ENCODE assay signal across 17 cellular contexts in the genomic region with DNA sequence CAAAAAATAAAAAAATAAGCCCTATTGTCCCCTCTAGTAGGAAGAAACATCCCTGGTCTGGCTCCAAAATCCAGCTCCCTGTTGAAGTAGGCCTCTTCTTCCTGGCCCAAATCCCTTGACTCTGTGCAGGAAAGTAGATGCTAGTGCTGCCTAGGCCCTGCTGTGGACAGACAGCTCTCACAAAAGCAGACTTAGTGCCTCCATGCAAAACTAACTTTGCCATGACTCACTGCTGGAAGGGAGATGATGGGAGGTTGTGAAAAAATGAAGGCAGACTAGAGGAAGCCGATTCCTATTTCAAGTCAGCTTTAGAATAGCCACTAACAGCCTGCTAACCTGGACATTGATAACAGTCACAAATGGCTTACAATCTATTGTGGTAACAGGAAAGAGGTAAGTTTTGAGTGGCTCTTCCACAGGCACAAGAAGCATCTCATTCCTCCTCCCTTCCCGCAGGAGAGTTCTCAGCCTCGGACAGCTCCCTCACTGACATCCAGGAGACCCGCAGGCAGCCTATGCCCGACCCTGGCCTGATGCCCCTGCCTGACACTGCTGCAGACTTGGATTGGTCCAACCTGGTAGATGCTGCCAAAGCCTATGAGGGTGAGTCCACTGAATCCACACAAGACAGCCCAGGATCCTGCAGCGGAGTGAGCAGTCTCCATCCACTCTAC.
DNase-seq lines count a peak whose midpoint lies in the region; ATAC-seq and TF ChIP-seq lines count a peak whose summit lies in the region.
"Had no signal": no experiment of that assay in that cellular context is flagged by ENCODE, and none has a peak within 500 bp of the region (broad histone marks: within the 10 kb centered on the region; RNA-seq: fewer than 3 reads in every experiment).

No MANE protein-coding gene starts in this region.

- H3K27me3 Mint-ChIP-seq in chondrocyte (ENCODE audit: low read depth), result no peaks in the 10 kb centered on the region
- H3K27me3 Mint-ChIP-seq: activated naive CD4-positive, alpha-beta T cell treated with anti-CD3 and anti-CD28 coated beads, Interleukin-2, amount 50 U/mL, for 24 hours; T-cell had no signal

- no peaks in the 10 kb centered on the region for H3K79me1 ChIP-seq in mesenchymal stem cell (replicated peaks; ENCODE audit: low read length, poor library complexity, severe bottlenecking)

- no peak overlapping the region for H4K91ac ChIP-seq in mesenchymal stem cell (ENCODE audit: low read length)

- no peak overlapping the region for H4K8ac ChIP-seq in mesenchymal stem cell (ENCODE audit: low read length)

- no peaks in the 10 kb centered on the region for H3K9me3 ChIP-seq in mesenchymal stem cell (ENCODE audit: control insufficient read depth, low read length)
- H3K9me3 ChIP-seq: Peyer's patch had no signal

- peaks cover 34 to 69% of the 10 kb centered on the region in 2 experiments for H3K36me3 ChIP-seq in mesenchymal stem cell (ENCODE audit: control insufficient read depth in 1 of 2, insufficient read depth in 2 of 2, low read depth in 1 of 2, low read length in 2 of 2)

- DNase-seq in AG08396 (ENCODE audit: low spot score) (peak; percentile 57), LHCN-M2 (ENCODE audit: low read depth) (peak; percentile 63), chondrocyte (ENCODE audit: low spot score) (no peak), mesenchymal stem cell (peak; percentile 41), cardiac septum (ENCODE audit: low spot score) (no peak)
- DNase-seq in activated naive CD4-positive, alpha-beta T cell (lab: John Stamatoyannopoulos, UW), result no peak
- DNase-seq: ACHN; activated CD8-positive, alpha-beta memory T cell treated with anti-CD3 and anti-CD28 coated beads, Interleukin-2, amount 50 U/mL, for 4 hours; cortex of kidney; left ventricle myocardium superior; natural killer cell; NCI-H187; Peyer's patch; T-cell had no signal

- H2AK5ac ChIP-seq in mesenchymal stem cell (ENCODE audit: low read length, severe bottlenecking), result no peak overlapping the region

- H3K4ac ChIP-seq in mesenchymal stem cell (ENCODE audit: low read depth in 1 of 2, low read length in 2 of 2), result no peak overlapping the region

- H2BK12ac ChIP-seq in mesenchymal stem cell (ENCODE audit: low read length in 2 of 2), result no peak overlapping the region

- H3K4me1 ChIP-seq in mesenchymal stem cell (ENCODE audit: control insufficient read depth, insufficient read depth, low read depth, low read length), result peaks cover 3% of the 10 kb centered on the region
- H3K4me1 ChIP-seq: Peyer's patch had no signal

- no peak for TF ChIP-seq CTCF in chondrocyte (IDR thresholded peaks at IDR 0.05)

- H3K27ac ChIP-seq in mesenchymal stem cell (ENCODE audit: low read length, poor library complexity, severe bottlenecking), result no peak overlapping the region
- H3K27ac ChIP-seq: Peyer's patch had no signal

- peaks cover 60% of the 10 kb centered on the region for H3K36me3 Mint-ChIP-seq in chondrocyte (ENCODE audit: low read depth)

- intact Hi-C loops in cardiac septum (cut with DNase I), result no loop called here

- peak overlapping the region; percentile 19 for H3K9ac ChIP-seq in mesenchymal stem cell (ENCODE audit: low read length)

- H3K18ac ChIP-seq in mesenchymal stem cell (ENCODE audit: low read depth in 1 of 2, low read length in 2 of 2), result no peak overlapping the region

- WGBS in mesenchymal stem cell, result 83% methylated on average over 5 of the region's 6 CpGs

- no peak overlapping the region for H2BK5ac ChIP-seq in mesenchymal stem cell (ENCODE audit: low read depth, low read length, poor library complexity, severe bottlenecking)

- no peaks in the 10 kb centered on the region for H3K27me3 ChIP-seq in mesenchymal stem cell (ENCODE audit: control insufficient read depth in 1 of 2, insufficient read depth in 1 of 2, low read length in 2 of 2)
- H3K27me3 ChIP-seq: Peyer's patch had no signal

- no peak overlapping the region for H2BK120ac ChIP-seq in mesenchymal stem cell (ENCODE audit: low read depth, low read length)

- H2BK15ac ChIP-seq in mesenchymal stem cell (ENCODE audit: low read depth, poor library complexity, severe bottlenecking), result no peak overlapping the region

- no peaks in the 10 kb centered on the region for H3K9me3 Mint-ChIP-seq in chondrocyte (ENCODE audit: low read depth)
- H3K9me3 Mint-ChIP-seq: activated naive CD4-positive, alpha-beta T cell treated with anti-CD3 and anti-CD28 coated beads, Interleukin-2, amount 50 U/mL, for 24 hours; natural killer cell; T-cell had no signal

- H3K27ac Mint-ChIP-seq in chondrocyte (ENCODE audit: unreplicated experiment), result peak overlapping the region; percentile 92
- H3K27ac Mint-ChIP-seq: activated naive CD4-positive, alpha-beta T cell treated with anti-CD3 and anti-CD28 coated beads, Interleukin-2, amount 50 U/mL, for 24 hours; natural killer cell; T-cell had no signal

- ATAC-seq in GM21737 (IDR thresholded peaks at IDR 0.05; ENCODE audit: unreplicated experiment) (no peak), GM21529 (IDR thresholded peaks at IDR 0.05; ENCODE audit: unreplicated experiment) (no peak)
- ATAC-seq: left ventricle myocardium superior, natural killer cell, T-cell had no signal

- no peak overlapping the region for H3K14ac ChIP-seq in mesenchymal stem cell (ENCODE audit: low read length in 2 of 2)

- H3K4me2 ChIP-seq in mesenchymal stem cell (ENCODE audit: low read length, poor library complexity, severe bottlenecking), result no peak overlapping the region

- H3K4me3 Mint-ChIP-seq in chondrocyte (ENCODE audit: unreplicated experiment), result no peak overlapping the region
- H3K4me3 Mint-ChIP-seq: activated naive CD4-positive, alpha-beta T cell treated with anti-CD3 and anti-CD28 coated beads, Interleukin-2, amount 50 U/mL, for 24 hours; natural killer cell; T-cell had no signal

- H3K23ac ChIP-seq in mesenchymal stem cell (ENCODE audit: low read length in 2 of 2), result peak overlapping the region in 1 of 2 experiments; percentile 36

- H3K4me1 Mint-ChIP-seq in chondrocyte (ENCODE audit: low read depth), result peaks cover 27% of the 10 kb centered on the region
- H3K4me1 Mint-ChIP-seq: activated naive CD4-positive, alpha-beta T cell treated with anti-CD3 and anti-CD28 coated beads, Interleukin-2, amount 50 U/mL, for 24 hours; natural killer cell; T-cell had no signal

- H2AFZ ChIP-seq in mesenchymal stem cell (ENCODE audit: low read depth, low read length), result no peak overlapping the region

- no peak overlapping the region for H3K4me3 ChIP-seq in mesenchymal stem cell (ENCODE audit: insufficient read depth in 1 of 2, low read depth in 1 of 2, low read length in 2 of 2)
- H3K4me3 ChIP-seq: Peyer's patch had no signal

Comparison
In these comparisons a context has a peak if more than half of its experiments do, and no peak if none do; other contexts are left out.
1. DNase-seq: peak in AG08396 (single experiment), LHCN-M2 (single experiment) and mesenchymal stem cell (single experiment); none in chondrocyte (single experiment), cardiac septum (single experiment) and activated naive CD4-positive, alpha-beta T cell (0 of 4).